In genomic region chr3:194191850-194192249, GRCh38 we compare ENCODE assay signal across 1 cellular context. TPM values are rescaled to one million over a fixed set of nuclear protein-coding genes. Genes with fewer than 3 reads are reported as not detected.
"Had no signal": no experiment of that assay in that cellular context is flagged by ENCODE, and none has a peak within 500 bp of the region (broad histone marks: within the 10 kb centered on the region; RNA-seq: fewer than 3 reads in every experiment).

No MANE protein-coding gene starts in this region.

RNA-seq across cellular contexts. Expression of gene HES1, which starts 55.9 kb away (rescaled TPM):
- total RNA-seq: naive thymus-derived CD8-positive, alpha-beta T cell had no signal
